ENCODE assay signal across 24 cellular contexts in genomic region chr11:3623126-3623525, GRCh38. TPM values are rescaled to one million over a fixed set of nuclear protein-coding genes. Genes with fewer than 3 reads are reported as not detected.
DNase-seq lines count a peak whose midpoint lies in the region; ATAC-seq and TF ChIP-seq lines count a peak whose summit lies in the region.
"Had no signal": no experiment of that assay in that cellular context is flagged by ENCODE, and none has a peak within 500 bp of the region (broad histone marks: within the 10 kb centered on the region; RNA-seq: fewer than 3 reads in every experiment).

No MANE protein-coding gene starts in this region.

- H3K4me3 ChIP-seq in HL-60 (replicated peaks; ENCODE audit: insufficient read depth, low read length) (no peak overlapping the region), osteoblast (ENCODE audit: insufficient read depth, low read length) (no peak overlapping the region)
- H3K4me3 ChIP-seq: GM12878, GM23338, K562, MG63, SK-N-MC had no signal

- TF ChIP-seq CTCF in HL-60 (IDR thresholded peaks at IDR 0.05; ENCODE audit: insufficient read depth, low read length) (no peak), osteoblast (IDR thresholded peaks at IDR 0.05; ENCODE audit: extremely low read depth, low read depth, low read length) (no peak)

- H3K27ac ChIP-seq in HL-60 (replicated peaks) (no peak overlapping the region), osteoblast (ENCODE audit: low read depth, low read length) (no peak overlapping the region)
- H3K27ac ChIP-seq: SK-N-MC had no signal

- DNase-seq in HL-60 (ENCODE audit: low read depth in 1 of 2, low spot score in 1 of 2): peak; percentile 37 to 51
- peak; percentile 70 to 76 for DNase-seq in NOMO-1 (lab: John Stamatoyannopoulos, UW; ENCODE audit: unreplicated experiment in 2 of 2)
- DNase-seq in amniotic epithelial cell (ENCODE audit: low read depth): peak; percentile 28
- peak; percentile 35 for DNase-seq in posterior vena cava (ENCODE audit: low spot score)
- no peak for DNase-seq in activated T-cell treated with anti-CD3 and anti-CD28 coated beads for 4 hours
- DNase-seq in osteoblast (ENCODE audit: insufficient read length, low spot score, missing footprints): no peak
- no peak for DNase-seq in globus pallidus (ENCODE audit: low spot score)
- DNase-seq: CD4-positive, CD25-positive, alpha-beta regulatory T cell; DMS79 treated with DMSO at 0.1 percent for 48 hours; HCEC 1CT; MG63; NCI-H1105 treated with DMSO at 0.1 percent for 48 hours; NCI-H2029 treated with DMSO at 0.1 percent for 48 hours; NCI-H226; NCI-H510A treated with DMSO at 0.1 percent for 48 hours; NCI-H748 treated with DMSO at 0.1 percent for 48 hours; SHP77 had no signal

- no peaks in the 10 kb centered on the region for H3K36me3 ChIP-seq in osteoblast (ENCODE audit: insufficient read depth, low read length)
- H3K36me3 ChIP-seq: MG63 had no signal

- intact Hi-C loops in posterior vena cava (cut with DNase I): no loop called here

- no peaks in the 10 kb centered on the region for H4K20me1 ChIP-seq in osteoblast (ENCODE audit: insufficient read depth, low read length)

- ATAC-seq in GM21619 (IDR thresholded peaks at IDR 0.05; ENCODE audit: unreplicated experiment): no peak
- ATAC-seq: GM23338, K562 had no signal

- H3K4me2 ChIP-seq in osteoblast (ENCODE audit: insufficient read depth, low read length): no peak overlapping the region
- H3K4me2 ChIP-seq: GM23338 had no signal

- H3K4me1 ChIP-seq in osteoblast (ENCODE audit: insufficient read depth, low read length): no peaks in the 10 kb centered on the region

- no peaks in the 10 kb centered on the region for H3K9me3 ChIP-seq in osteoblast (ENCODE audit: low read depth, low read length)
- H3K9me3 ChIP-seq: MG63 had no signal

- no peak overlapping the region for H2AFZ ChIP-seq in osteoblast (ENCODE audit: low read length)
- H2AFZ ChIP-seq: GM23338 had no signal

- no peaks in the 10 kb centered on the region for H3K27me3 ChIP-seq in HL-60 (ENCODE audit: insufficient read depth, poor library complexity, severe bottlenecking)
- no peaks in the 10 kb centered on the region for H3K27me3 ChIP-seq in osteoblast (ENCODE audit: insufficient read depth, low read length)
- H3K27me3 ChIP-seq: MG63 had no signal

- no peaks in the 10 kb centered on the region for H3K79me2 ChIP-seq in osteoblast (ENCODE audit: insufficient read depth, low read length)

RNA-seq across cellular contexts. Expression of gene ART5, which starts 18.7 kb away (rescaled TPM):
- total RNA-seq in posterior vena cava (not detected), osteoblast (0.29 and 0.36 TPM in 2 replicates)
- total RNA-seq: B cell; CD4-positive, CD25-positive, alpha-beta regulatory T cell; GM12878 had no signal

RNA-seq across cellular contexts. Expression of gene ART1, which starts 21.8 kb away (rescaled TPM):
- total RNA-seq in posterior vena cava (under 1 TPM in 1 of 2 donors, not detected in 1; 0.42 TPM), osteoblast (not detected in 2 replicates)
- total RNA-seq: B cell; CD4-positive, CD25-positive, alpha-beta regulatory T cell; GM12878; GM23338; K562; LHCN-M2 had no signal

RNA-seq across cellular contexts. Expression of gene CHRNA10, which starts 48.1 kb away (rescaled TPM):
- total RNA-seq in posterior vena cava (under 1 TPM; 0.52 to 0.83 TPM), osteoblast (0.29 and 0.72 TPM in 2 replicates)

Comparison
In these comparisons a context has a peak if more than half of its experiments do, and no peak if none do; other contexts are left out.
1. DNase-seq: peak in HL-60 (2 of 2), NOMO-1 (2 of 2), amniotic epithelial cell (single experiment) and posterior vena cava (single experiment); none in activated T-cell treated with anti-CD3 and anti-CD28 coated beads for 4 hours (single experiment), osteoblast (single experiment) and globus pallidus (single experiment).